ENCODE assay signal across 8 cellular contexts in the genomic region with DNA sequence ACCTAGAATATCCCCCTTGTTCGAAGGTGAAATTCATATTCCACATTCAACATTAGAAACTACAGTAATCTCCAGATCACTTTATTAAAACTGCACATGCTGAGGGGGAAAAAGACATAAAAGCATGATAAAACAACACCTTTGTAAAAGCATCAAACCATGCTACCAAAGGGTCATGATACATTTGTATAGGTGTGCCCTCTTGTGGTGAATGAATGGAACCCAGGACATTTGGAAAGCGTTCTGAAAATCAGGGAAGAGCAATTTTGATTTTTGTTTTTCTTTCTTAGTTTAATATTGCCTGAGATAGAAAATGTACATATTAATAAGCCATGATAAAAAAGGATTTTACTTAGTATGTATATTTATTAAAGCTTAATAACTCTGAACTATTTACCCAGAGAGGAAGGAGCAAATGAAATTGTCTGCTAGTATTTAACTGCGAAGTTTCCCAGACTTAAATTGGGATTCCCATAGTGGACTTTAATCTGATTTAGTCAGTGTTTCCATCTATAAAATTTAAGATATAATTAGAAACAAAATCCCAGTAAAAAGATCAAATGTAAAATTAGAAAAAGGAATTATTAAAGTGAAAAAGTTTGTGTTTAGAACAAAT.
DNase-seq lines count a peak whose midpoint lies in the region; TF ChIP-seq lines count a peak whose summit lies in the region.

No MANE protein-coding gene starts in this region.

- H3K27me3 ChIP-seq in BJ (ENCODE audit: control insufficient read depth, insufficient read depth, low read length) (no peaks in the 10 kb centered on the region), brain microvascular endothelial cell (replicated peaks) (no peaks in the 10 kb centered on the region), mesenchymal stem cell (ENCODE audit: control insufficient read depth in 1 of 2, insufficient read depth in 1 of 2, low read length in 2 of 2) (no peaks in the 10 kb centered on the region)

- H3K9ac ChIP-seq in mesenchymal stem cell (ENCODE audit: low read length) = no peak overlapping the region

- in situ Hi-C loops in brain microvascular endothelial cell (cut with HindIII; ENCODE audit: low pct_ligation_motif_present, low sequenced_read_pairs) = loop anchor here (25.0 kb wide), 1 partner anchor 796 kb away; no protein-coding TSS in a partner anchor

- H3K23ac ChIP-seq in mesenchymal stem cell (ENCODE audit: low read length in 2 of 2) = no peak overlapping the region

- 9% methylated on average over 2 of the region's 3 CpGs for WGBS in mesenchymal stem cell

- DNase-seq in BJ (ENCODE audit: low read depth) (no peak), HCEC 1CT (peak; percentile 20), NCI-H2227 treated with DMSO at 0.1 percent for 48 hours (lab: John Stamatoyannopoulos, UW) (peak; percentile 26), brain microvascular endothelial cell (no peak), mesenchymal stem cell (peak; percentile 16), occipital lobe (lab: John Stamatoyannopoulos, UW) (no peak)
- DNase-seq in stimulated activated CD4-positive, alpha-beta T cell treated with anti-CD3 and anti-CD28 coated beads, Interleukin-4, amount 100 ng/mL, for 4 hours = no peak
- no peak for DNase-seq in T-helper 2 cell treated with Interferon-gamma antibody and Interleukin-4, amounts not matched to agents 5 μg/mL and 100 μg/mL, for 36 hours (ENCODE audit: low spot score)

- H2AFZ ChIP-seq in mesenchymal stem cell (ENCODE audit: low read depth, low read length) = no peak overlapping the region

- CTCF ChIA-PET in BJ (lab: Yijun Ruan, JAX) = no interaction called here

- no peaks in the 10 kb centered on the region for H3K36me3 ChIP-seq in BJ (ENCODE audit: control insufficient read depth, insufficient read depth, low read length)
- no peaks in the 10 kb centered on the region for H3K36me3 ChIP-seq in brain microvascular endothelial cell (replicated peaks)
- H3K36me3 ChIP-seq in mesenchymal stem cell (ENCODE audit: control insufficient read depth in 1 of 2, insufficient read depth in 2 of 2, low read depth in 1 of 2, low read length in 2 of 2) = no peaks in the 10 kb centered on the region

- no peaks in the 10 kb centered on the region for H3K79me1 ChIP-seq in mesenchymal stem cell (replicated peaks; ENCODE audit: low read length, poor library complexity, severe bottlenecking)

- H3K18ac ChIP-seq in mesenchymal stem cell (ENCODE audit: low read depth in 1 of 2, low read length in 2 of 2) = no peak overlapping the region

- H2BK15ac ChIP-seq in mesenchymal stem cell (ENCODE audit: low read depth, poor library complexity, severe bottlenecking) = no peak overlapping the region

- peak; percentile 47 for TF ChIP-seq CTCF in BJ (IDR thresholded peaks at IDR 0.05; ENCODE audit: insufficient read depth, low read depth, low read length)
- peak; percentile 62 for TF ChIP-seq CTCF in brain microvascular endothelial cell (IDR thresholded peaks at IDR 0.05; ENCODE audit: low read depth, low read length, missing control alignments)

- H3K9me3 Mint-ChIP-seq in T-helper 2 cell treated with Interferon-gamma antibody and Interleukin-4, amounts not matched to agents 5 μg/mL and 100 μg/mL, for 36 hours = no peaks in the 10 kb centered on the region

- H3K14ac ChIP-seq in mesenchymal stem cell (ENCODE audit: low read length in 2 of 2) = no peak overlapping the region

- no peak overlapping the region for H2BK12ac ChIP-seq in mesenchymal stem cell (ENCODE audit: low read length in 2 of 2)

- H3K4ac ChIP-seq in mesenchymal stem cell (ENCODE audit: low read depth in 1 of 2, low read length in 2 of 2) = no peak overlapping the region

- no peaks in the 10 kb centered on the region for H3K36me3 Mint-ChIP-seq in T-helper 2 cell treated with Interferon-gamma antibody and Interleukin-4, amounts not matched to agents 5 μg/mL and 100 μg/mL, for 36 hours (ENCODE audit: low read depth)

- no peak overlapping the region for H3K27ac Mint-ChIP-seq in T-helper 2 cell treated with Interferon-gamma antibody and Interleukin-4, amounts not matched to agents 5 μg/mL and 100 μg/mL, for 36 hours

- no peak overlapping the region for H2BK120ac ChIP-seq in mesenchymal stem cell (ENCODE audit: low read depth, low read length)

- no peaks in the 10 kb centered on the region for H3K27me3 Mint-ChIP-seq in T-helper 2 cell treated with Interferon-gamma antibody and Interleukin-4, amounts not matched to agents 5 μg/mL and 100 μg/mL, for 36 hours (ENCODE audit: low read depth)

- no peaks in the 10 kb centered on the region for H3K4me1 ChIP-seq in mesenchymal stem cell (ENCODE audit: control insufficient read depth, insufficient read depth, low read depth, low read length)

- H3K27ac ChIP-seq in brain microvascular endothelial cell (no peak overlapping the region), mesenchymal stem cell (ENCODE audit: low read length, poor library complexity, severe bottlenecking) (no peak overlapping the region)

- no peak overlapping the region for H4K8ac ChIP-seq in mesenchymal stem cell (ENCODE audit: low read length)

- H3K4me1 Mint-ChIP-seq in T-helper 2 cell treated with Interferon-gamma antibody and Interleukin-4, amounts not matched to agents 5 μg/mL and 100 μg/mL, for 36 hours (ENCODE audit: low read depth) = no peaks in the 10 kb centered on the region

- H3K4me3 Mint-ChIP-seq in T-helper 2 cell treated with Interferon-gamma antibody and Interleukin-4, amounts not matched to agents 5 μg/mL and 100 μg/mL, for 36 hours = no peak overlapping the region

- POLR2A ChIA-PET in BJ (lab: Charles Lee) = no interaction called here

- H3K4me3 ChIP-seq in BJ (ENCODE audit: low read depth, low read length) (no peak overlapping the region), brain microvascular endothelial cell (ENCODE audit: low read depth, low read length) (no peak overlapping the region), mesenchymal stem cell (ENCODE audit: insufficient read depth in 1 of 2, low read depth in 1 of 2, low read length in 2 of 2) (no peak overlapping the region)

- H2AK5ac ChIP-seq in mesenchymal stem cell (ENCODE audit: low read length, severe bottlenecking) = no peak overlapping the region

- no peak overlapping the region for H4K91ac ChIP-seq in mesenchymal stem cell (ENCODE audit: low read length)

- H3K9me3 ChIP-seq in mesenchymal stem cell (ENCODE audit: control insufficient read depth, low read length) = no peaks in the 10 kb centered on the region

- no peak overlapping the region for H3K4me2 ChIP-seq in mesenchymal stem cell (ENCODE audit: low read length, poor library complexity, severe bottlenecking)

- H2BK5ac ChIP-seq in mesenchymal stem cell (ENCODE audit: low read depth, low read length, poor library complexity, severe bottlenecking) = no peak overlapping the region

Comparison
In these comparisons a context has a peak if more than half of its experiments do, and no peak if none do; other contexts are left out.
1. DNase-seq: peak in HCEC 1CT (single experiment), NCI-H2227 treated with DMSO at 0.1 percent for 48 hours (single experiment) and mesenchymal stem cell (single experiment); none in BJ (single experiment), brain microvascular endothelial cell (single experiment), occipital lobe (single experiment), stimulated activated CD4-positive, alpha-beta T cell treated with anti-CD3 and anti-CD28 coated beads, Interleukin-4, amount 100 ng/mL, for 4 hours (0 of 2) and T-helper 2 cell treated with Interferon-gamma antibody and Interleukin-4, amounts not matched to agents 5 μg/mL and 100 μg/mL, for 36 hours (single experiment).